Comparison of ENCODE assay signal across 26 cellular contexts in genomic region chrX:133702230-133702629, GRCh38.
"Had no signal": no experiment of that assay in that cellular context is flagged by ENCODE, and none has a peak within 500 bp of the region (broad histone marks: within the 10 kb centered on the region; RNA-seq: fewer than 3 reads in every experiment).

No MANE protein-coding gene starts in this region.

- H3K27me3 Mint-ChIP-seq: naive thymus-derived CD4-positive, alpha-beta T cell; progenitor cell of endocrine pancreas; stimulated activated naive CD8-positive, alpha-beta T cell treated with anti-CD3 and anti-CD28 coated beads, Interleukin-15, Interleukin-2, amounts not matched to agents 100 ng/mL and 50 ng/mL, for 24 hours had no signal

- H3K4me3 Mint-ChIP-seq: naive thymus-derived CD4-positive, alpha-beta T cell; natural killer cell treated with Interleukin-12 subunit alpha and Interleukin-12 subunit beta and Interleukin-15 and Interleukin-18, amount 100 ng/mL, for 72 hours; stimulated activated naive CD8-positive, alpha-beta T cell treated with anti-CD3 and anti-CD28 coated beads, Interleukin-15, Interleukin-2, amounts not matched to agents 100 ng/mL and 50 ng/mL, for 24 hours had no signal

- H3K4me1 ChIP-seq: heart left ventricle, left ventricle myocardium inferior, right atrium auricular region, suprapubic skin, tibial artery, upper lobe of right lung had no signal

- H3K36me3 ChIP-seq: heart left ventricle, left ventricle myocardium inferior, ovary, right atrium auricular region, suprapubic skin, thoracic aorta, tibial artery, upper lobe of right lung had no signal

- ATAC-seq: heart left ventricle; mucosa of descending colon; naive thymus-derived CD4-positive, alpha-beta T cell; natural killer cell treated with Interleukin-12 subunit alpha and Interleukin-12 subunit beta and Interleukin-15 and Interleukin-18, amount 100 ng/mL, for 72 hours; sciatic nerve; upper lobe of right lung had no signal

- H3K4me3 ChIP-seq: heart left ventricle, left ventricle myocardium inferior, lung, mucosa of descending colon, ovary, right atrium auricular region, skin epidermis, suprapubic skin, thoracic aorta, tibial artery, upper lobe of right lung had no signal

- H3K27ac Mint-ChIP-seq: naive thymus-derived CD4-positive, alpha-beta T cell; natural killer cell treated with Interleukin-12 subunit alpha and Interleukin-12 subunit beta and Interleukin-15 and Interleukin-18, amount 100 ng/mL, for 72 hours; progenitor cell of endocrine pancreas; stimulated activated naive CD8-positive, alpha-beta T cell treated with anti-CD3 and anti-CD28 coated beads, Interleukin-15, Interleukin-2, amounts not matched to agents 100 ng/mL and 50 ng/mL, for 24 hours had no signal

- H3K27me3 ChIP-seq: ovary, right atrium auricular region, suprapubic skin, tibial artery, upper lobe of right lung had no signal

- DNase-seq: heart left ventricle; hypothalamus; islet precursor cell; left ventricle myocardium inferior; mesendoderm; midbrain; mucosa of descending colon; naive thymus-derived CD4-positive, alpha-beta T cell; ovary; stimulated activated CD4-positive, alpha-beta T cell treated with anti-CD3 and anti-CD28 coated beads, Interleukin-12 subunit alpha, Interleukin-12 subunit beta, amount 100 ng/mL, for 4 hours; stimulated activated CD4-positive, alpha-beta T cell treated with anti-CD3 and anti-CD28 coated beads, Interleukin-15, amount 100 ng/mL, for 24 hours; stimulated activated CD4-positive, alpha-beta T cell treated with anti-CD3 and anti-CD28 coated beads, Interleukin-2, amount 100 ng/mL, for 24 hours; stimulated activated CD4-positive, alpha-beta T cell treated with anti-CD3 and anti-CD28 coated beads, Interleukin-4, amount 100 ng/mL, for 1 hour; stimulated activated naive CD4-positive, alpha-beta T cell; tibial artery; upper lobe of right lung had no signal

- H3K36me3 Mint-ChIP-seq: naive thymus-derived CD4-positive, alpha-beta T cell; natural killer cell treated with Interleukin-12 subunit alpha and Interleukin-12 subunit beta and Interleukin-15 and Interleukin-18, amount 100 ng/mL, for 72 hours had no signal

- FAIRE-seq: urothelium cell line had no signal

- H3K27ac ChIP-seq: heart left ventricle, left ventricle myocardium inferior, ovary, right atrium auricular region, skin epidermis, suprapubic skin, thoracic aorta, tibial artery, upper lobe of right lung had no signal

- H3K9me3 Mint-ChIP-seq: naive thymus-derived CD4-positive, alpha-beta T cell; natural killer cell treated with Interleukin-12 subunit alpha and Interleukin-12 subunit beta and Interleukin-15 and Interleukin-18, amount 100 ng/mL, for 72 hours; stimulated activated naive CD8-positive, alpha-beta T cell treated with anti-CD3 and anti-CD28 coated beads, Interleukin-15, Interleukin-2, amounts not matched to agents 100 ng/mL and 50 ng/mL, for 24 hours had no signal

- H3K9me3 ChIP-seq: heart left ventricle, left ventricle myocardium inferior, mucosa of descending colon, ovary, right atrium auricular region, suprapubic skin, thoracic aorta, tibial artery, upper lobe of right lung had no signal

- H3K4me1 Mint-ChIP-seq: naive thymus-derived CD4-positive, alpha-beta T cell had no signal
